In the genomic region with DNA sequence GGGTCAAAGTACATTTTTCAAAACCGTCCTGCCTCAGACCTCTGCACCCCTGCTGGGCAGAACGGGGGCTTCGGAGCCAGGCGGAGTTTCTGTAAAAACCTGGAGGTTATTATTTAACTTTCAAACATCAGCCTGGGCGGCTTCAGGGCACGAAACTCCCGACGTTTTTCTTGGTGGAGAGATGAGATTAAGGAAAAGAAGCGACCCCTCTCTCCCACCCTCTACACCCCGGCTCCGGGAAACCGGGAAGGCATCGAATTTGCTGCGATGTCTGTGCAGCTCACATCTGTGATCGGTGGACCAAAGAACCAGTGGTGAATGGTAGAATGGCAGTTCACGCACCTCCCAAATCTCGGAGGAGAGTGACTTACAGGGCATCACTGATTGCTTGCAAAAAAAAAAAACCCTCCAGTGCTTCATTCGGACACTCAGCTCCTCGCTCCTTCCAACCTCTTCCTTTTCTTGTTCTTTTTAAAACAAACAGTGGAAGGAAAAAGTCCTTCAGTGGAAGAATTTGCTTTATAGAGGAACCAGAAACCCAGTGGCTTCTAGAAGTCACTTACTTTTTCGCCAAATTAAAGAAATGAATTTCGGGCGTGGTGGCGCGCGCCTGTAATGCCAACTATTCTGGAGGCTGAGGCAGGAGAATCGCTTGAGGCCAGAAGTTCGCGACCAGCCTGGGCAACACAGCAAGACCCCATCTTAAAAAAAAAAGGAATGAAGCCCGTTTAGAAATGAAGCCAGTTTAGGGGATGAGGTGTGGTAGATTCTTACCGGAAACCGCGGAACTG, we compare ENCODE assay signal across 8 cellular contexts. TPM values are rescaled to one million over a fixed set of nuclear protein-coding genes. Genes with fewer than 3 reads are reported as not detected.
DNase-seq lines count a peak whose midpoint lies in the region; ATAC-seq and TF ChIP-seq lines count a peak whose summit lies in the region.

No MANE protein-coding gene starts in this region.

- H3K36me3 Mint-ChIP-seq in WTC11, result peaks cover 8% of the 10 kb centered on the region

- no peaks in the 10 kb centered on the region for H3K9me3 ChIP-seq in BLaER1 treated with 17β-estradiol and CSF1 and Interleukin-3, amounts not matched to agents 10 nM and 100 nM (replicated peaks in 1 of 11)
- H3K9me3 ChIP-seq in mucosa of descending colon (no peaks in the 10 kb centered on the region), transverse colon (no peaks in the 10 kb centered on the region)

- no peaks in the 10 kb centered on the region for H3K27me3 ChIP-seq in BLaER1 treated with 17β-estradiol and CSF1 and Interleukin-3, amounts not matched to agents 10 nM and 100 nM
- H3K27me3 ChIP-seq in transverse colon, result no peaks in the 10 kb centered on the region

- ATAC-seq in GM18867 (IDR thresholded peaks at IDR 0.05; ENCODE audit: unreplicated experiment) (peak; percentile 17), WTC11 (peak; percentile 10), mucosa of descending colon (no peak)

- H3K9me3 Mint-ChIP-seq in WTC11, result no peaks in the 10 kb centered on the region

- peak overlapping the region; percentile 95 for H3K27ac Mint-ChIP-seq in WTC11

- POLR2A ChIA-PET in WTC11 (lab: Charles Lee), result interaction anchor here (1.8 kb wide), 1 partner anchor 134 kb away, joined by 4 read pairs; the partner anchor contains the start of gene ATP5IF1

- no peak for TF ChIP-seq CTCF in WTC11 (IDR thresholded peaks at IDR 0.05)
- peak; percentile 25 for TF ChIP-seq CTCF in epithelial cell of esophagus (IDR thresholded peaks at IDR 0.05; ENCODE audit: insufficient read depth, low read depth, low read length, missing control alignments)
- no peak for TF ChIP-seq CTCF in mucosa of descending colon (IDR thresholded peaks at IDR 0.05)
- TF ChIP-seq CTCF in transverse colon (IDR thresholded peaks at IDR 0.05), result peak; percentile 8 to 49 (median 25)

- WGBS in transverse colon (ENCODE audit: low coverage in 1 of 2), 2 donors, result 24 to 32% methylated on average over 4 to 32 of the region's 32 CpGs

- peaks cover 34% of the 10 kb centered on the region for H3K4me1 Mint-ChIP-seq in WTC11

- H3K27me3 Mint-ChIP-seq in WTC11 (ENCODE audit: low read depth), result no peaks in the 10 kb centered on the region

- peak; percentile 51 for DNase-seq in KG1 (lab: John Stamatoyannopoulos, UW)
- DNase-seq in WTC11 (ENCODE audit: low spot score), result no peak
- peak; percentile 52 for DNase-seq in epithelial cell of esophagus (ENCODE audit: low read depth)
- DNase-seq in mucosa of descending colon, result peak in 1 of 3 donors; percentile 34
- peak; percentile 34 for DNase-seq in transverse colon
- DNase-seq in NCI-H2029 (lab: John Stamatoyannopoulos, UW), result no peak

- TF ChIP-seq POLR2A in transverse colon (IDR thresholded peaks at IDR 0.05), result no peak

- intact Hi-C loops in mucosa of descending colon (cut with DNase I, micrococcal nuclease), result no loop called here
- intact Hi-C loops in transverse colon (cut with DNase I; ENCODE audit: low total_unique reads), result no loop called here

- peaks cover 48 to 62% (median 56%) of the 10 kb centered on the region in 10 experiments for H3K4me1 ChIP-seq in BLaER1 treated with 17β-estradiol and CSF1 and Interleukin-3, amounts not matched to agents 10 nM and 100 nM
- peaks cover 23% of the 10 kb centered on the region for H3K4me1 ChIP-seq in mucosa of descending colon (ENCODE audit: low read depth)
- peaks cover 17 to 65% (median 35%) of the 10 kb centered on the region in 4 donors for H3K4me1 ChIP-seq in transverse colon

- H3K4me3 Mint-ChIP-seq in WTC11, result peak overlapping the region; percentile 90

- peak overlapping the region; percentile 62 to 93 (median 84) for H3K4me2 ChIP-seq in BLaER1 treated with 17β-estradiol and CSF1 and Interleukin-3, amounts not matched to agents 10 nM and 100 nM

- H3K36me3 ChIP-seq in BLaER1 treated with 17β-estradiol and CSF1 and Interleukin-3, amounts not matched to agents 10 nM and 100 nM, result peaks cover 0 to 28% (median 12%) of the 10 kb centered on the region in 11 experiments; a peak in 11 of 22 replicates
- H3K36me3 ChIP-seq in mucosa of descending colon (ENCODE audit: low read depth), result no peaks in the 10 kb centered on the region
- no peaks in the 10 kb centered on the region for H3K36me3 ChIP-seq in transverse colon

- H3K9ac ChIP-seq in BLaER1 treated with 17β-estradiol and CSF1 and Interleukin-3, amounts not matched to agents 10 nM and 100 nM, result peak overlapping the region; percentile 94 to 99 (median 97)

- peak overlapping the region; percentile 92 to 99 (median 96) for H3K27ac ChIP-seq in BLaER1 treated with 17β-estradiol and CSF1 and Interleukin-3, amounts not matched to agents 10 nM and 100 nM
- H3K27ac ChIP-seq in transverse colon, result peak overlapping the region; percentile 96 to 98 (median 98)

- in situ Hi-C loops in transverse colon (cut with MboI; ENCODE audit: low pct_ligation_motif_present in 1 of 4, low pct_unique_long_range_greater_than_20kb in 1 of 4, low sequenced_read_pairs in 3 of 4), result no loop called here

- H3K4me3 ChIP-seq in BLaER1 treated with 17β-estradiol and CSF1 and Interleukin-3, amounts not matched to agents 10 nM and 100 nM, result peak overlapping the region; percentile 81 to 93 (median 82)
- peak overlapping the region; percentile 73 for H3K4me3 ChIP-seq in epithelial cell of esophagus (ENCODE audit: low read length)
- H3K4me3 ChIP-seq in mucosa of descending colon, result peak overlapping the region; percentile 68
- H3K4me3 ChIP-seq in transverse colon, result peak overlapping the region; percentile 75 to 98 (median 84)

- CTCF ChIA-PET in WTC11 (lab: Charles Lee), result interaction anchor here (0.9 to 3.0 kb wide), 3 partner anchors 10 to 122 kb away, joined by 3 to 34 read pairs (median 6); no protein-coding TSS in a partner anchor

- no peak for TF ChIP-seq EP300 in transverse colon (IDR thresholded peaks at IDR 0.05; ENCODE audit: low read depth)

- peaks cover 0 to 16% (median 4%) of the 10 kb centered on the region in 11 experiments; a peak in 6 of 22 replicates for H4K20me1 ChIP-seq in BLaER1 treated with 17β-estradiol and CSF1 and Interleukin-3, amounts not matched to agents 10 nM and 100 nM

TF ChIP-seq in WTC11, 78 proteins besides CTCF, POLR2A, EP300 and RAD21:
- TF ChIP-seq GTF2I (CRISPR knock-in tag; conservative IDR thresholded peaks at IDR 0.05) (peak; percentile 93), ATF3 (CRISPR knock-in tag; conservative IDR thresholded peaks at IDR 0.05) (no peak), ZNF121 (CRISPR knock-in tag; IDR thresholded peaks at IDR 0.05) (peak; percentile 98)
- TF ChIP-seq, protein P1, sequence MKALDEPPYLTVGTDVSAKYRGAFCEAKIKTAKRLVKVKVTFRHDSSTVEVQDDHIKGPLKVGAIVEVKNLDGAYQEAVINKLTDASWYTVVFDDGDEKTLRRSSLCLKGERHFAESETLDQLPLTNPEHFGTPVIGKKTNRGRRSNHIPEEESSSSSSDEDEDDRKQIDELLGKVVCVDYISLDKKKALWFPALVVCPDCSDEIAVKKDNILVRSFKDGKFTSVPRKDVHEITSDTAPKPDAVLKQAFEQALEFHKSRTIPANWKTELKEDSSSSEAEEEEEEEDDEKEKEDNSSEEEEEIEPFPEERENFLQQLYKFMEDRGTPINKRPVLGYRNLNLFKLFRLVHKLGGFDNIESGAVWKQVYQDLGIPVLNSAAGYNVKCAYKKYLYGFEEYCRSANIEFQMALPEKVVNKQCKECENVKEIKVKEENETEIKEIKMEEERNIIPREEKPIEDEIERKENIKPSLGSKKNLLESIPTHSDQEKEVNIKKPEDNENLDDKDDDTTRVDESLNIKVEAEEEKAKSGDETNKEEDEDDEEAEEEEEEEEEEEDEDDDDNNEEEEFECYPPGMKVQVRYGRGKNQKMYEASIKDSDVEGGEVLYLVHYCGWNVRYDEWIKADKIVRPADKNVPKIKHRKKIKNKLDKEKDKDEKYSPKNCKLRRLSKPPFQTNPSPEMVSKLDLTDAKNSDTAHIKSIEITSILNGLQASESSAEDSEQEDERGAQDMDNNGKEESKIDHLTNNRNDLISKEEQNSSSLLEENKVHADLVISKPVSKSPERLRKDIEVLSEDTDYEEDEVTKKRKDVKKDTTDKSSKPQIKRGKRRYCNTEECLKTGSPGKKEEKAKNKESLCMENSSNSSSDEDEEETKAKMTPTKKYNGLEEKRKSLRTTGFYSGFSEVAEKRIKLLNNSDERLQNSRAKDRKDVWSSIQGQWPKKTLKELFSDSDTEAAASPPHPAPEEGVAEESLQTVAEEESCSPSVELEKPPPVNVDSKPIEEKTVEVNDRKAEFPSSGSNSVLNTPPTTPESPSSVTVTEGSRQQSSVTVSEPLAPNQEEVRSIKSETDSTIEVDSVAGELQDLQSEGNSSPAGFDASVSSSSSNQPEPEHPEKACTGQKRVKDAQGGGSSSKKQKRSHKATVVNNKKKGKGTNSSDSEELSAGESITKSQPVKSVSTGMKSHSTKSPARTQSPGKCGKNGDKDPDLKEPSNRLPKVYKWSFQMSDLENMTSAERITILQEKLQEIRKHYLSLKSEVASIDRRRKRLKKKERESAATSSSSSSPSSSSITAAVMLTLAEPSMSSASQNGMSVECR (CRISPR knock-in tag; IDR thresholded peaks at IDR 0.05; ENCODE audit: borderline replicate concordance), result peak; percentile 62; the same call in 1 of the 2 replicates
TF ChIP-seq in WTC11: peak in this region for 3.

RNA-seq across cellular contexts. Expression of gene PHACTR4, which starts 0.9 kb away (rescaled TPM):
- 49.2 to 52.9 TPM (median 50.9 TPM) in 3 replicates for total RNA-seq in WTC11 (2021)
- total RNA-seq in mucosa of descending colon, result 10 to 100 TPM; 47.6 to 62.3 (median 54.8) TPM
- 10 to 100 TPM; 31.4 to 51.1 (median 41.6) TPM for total RNA-seq in transverse colon

RNA-seq across cellular contexts. Expression of gene MED18, which starts 41.6 kb away (rescaled TPM):
- total RNA-seq in WTC11 (2021), result 15.1 to 17.9 TPM (median 15.2 TPM) in 3 replicates
- 10 to 100 TPM; 20.8 to 33.0 (median 23.7) TPM for total RNA-seq in mucosa of descending colon
- total RNA-seq in transverse colon, result 10 to 100 TPM; 12.1 to 36.3 (median 27.4) TPM

Comparison
In these comparisons a context has a peak if more than half of its experiments do, and no peak if none do; other contexts are left out.
1. DNase-seq: peak in KG1 (single experiment), epithelial cell of esophagus (single experiment) and transverse colon (single experiment); none in WTC11 (single experiment) and NCI-H2029 (single experiment).
2. CTCF ChIP-seq: peak in epithelial cell of esophagus (single experiment) and transverse colon (5 of 5); none in WTC11 (single experiment) and mucosa of descending colon (single experiment).
3. Peak in every context shown above with its lines, with median percentiles within 50 percentile points of each other: H3K4me3 ChIP-seq.